ENCODE assay signal across 19 cellular contexts in genomic region chr7:73447121-73447520, GRCh38. TPM values are rescaled to one million over a fixed set of nuclear protein-coding genes. Genes with fewer than 3 reads are reported as not detected.
DNase-seq lines count a peak whose midpoint lies in the region; ATAC-seq and TF ChIP-seq lines count a peak whose summit lies in the region.
"Had no signal": no experiment of that assay in that cellular context is flagged by ENCODE, and none has a peak within 500 bp of the region (broad histone marks: within the 10 kb centered on the region; RNA-seq: fewer than 3 reads in every experiment).

No MANE protein-coding gene starts in this region.

- no peak overlapping the region for H3K4me3 Mint-ChIP-seq in activated CD8-positive, alpha-beta memory T cell treated with anti-CD3 and anti-CD28 coated beads, Interleukin-2, amount 10 ng/mL, durations not matched to agents 7 days and 5 days
- H3K4me3 Mint-ChIP-seq in CD4-positive, CD25-positive, alpha-beta regulatory T cell, result no peak overlapping the region
- no peak overlapping the region for H3K4me3 Mint-ChIP-seq in nephron

- no peak overlapping the region for H3K4me3 ChIP-seq in CD4-positive, CD25-positive, alpha-beta regulatory T cell (ENCODE audit: low read depth, low read length)
- no peak overlapping the region for H3K4me3 ChIP-seq in Karpas-422 (ENCODE audit: low read length)
- H3K4me3 ChIP-seq: BLaER1 treated with 17β-estradiol and CSF1 and Interleukin-3, amounts not matched to agents 10 nM and 100 nM; K562 had no signal

- no peak overlapping the region for H2AFZ ChIP-seq in Karpas-422 (ENCODE audit: low read length)

- H3K9me3 Mint-ChIP-seq in activated CD8-positive, alpha-beta memory T cell treated with anti-CD3 and anti-CD28 coated beads, Interleukin-2, amount 10 ng/mL, durations not matched to agents 7 days and 5 days (ENCODE audit: low read depth), result no peaks in the 10 kb centered on the region
- no peaks in the 10 kb centered on the region for H3K9me3 Mint-ChIP-seq in CD4-positive, CD25-positive, alpha-beta regulatory T cell
- H3K9me3 Mint-ChIP-seq in nephron, result no peaks in the 10 kb centered on the region

- H3K27me3 ChIP-seq in CD4-positive, CD25-positive, alpha-beta regulatory T cell (ENCODE audit: control insufficient read depth, insufficient read depth, low read length), result no peaks in the 10 kb centered on the region
- no peaks in the 10 kb centered on the region for H3K27me3 ChIP-seq in Karpas-422 (ENCODE audit: low read length)
- H3K27me3 ChIP-seq: BLaER1 treated with 17β-estradiol and CSF1 and Interleukin-3, amounts not matched to agents 10 nM and 100 nM had no signal

- peaks cover 91% of the 10 kb centered on the region for H3K36me3 ChIP-seq in CD4-positive, CD25-positive, alpha-beta regulatory T cell (ENCODE audit: control insufficient read depth, insufficient read depth, low read length)
- peaks cover 78% of the 10 kb centered on the region for H3K36me3 ChIP-seq in Karpas-422 (ENCODE audit: insufficient read depth, low read length)

- no peaks in the 10 kb centered on the region for H3K4me1 ChIP-seq in CD4-positive, CD25-positive, alpha-beta regulatory T cell (ENCODE audit: control insufficient read depth, insufficient read depth, low read length, poor library complexity, severe bottlenecking)
- no peaks in the 10 kb centered on the region for H3K4me1 ChIP-seq in Karpas-422 (ENCODE audit: low read length)

- H4K20me1 ChIP-seq in Karpas-422 (ENCODE audit: insufficient read depth, low read depth, low read length), result peaks cover 39% of the 10 kb centered on the region

- H3K27ac Mint-ChIP-seq in activated CD8-positive, alpha-beta memory T cell treated with anti-CD3 and anti-CD28 coated beads, Interleukin-2, amount 10 ng/mL, durations not matched to agents 7 days and 5 days, result peak overlapping the region; percentile 69
- peak overlapping the region in 2 of 3 donors; percentile 50 to 70 for H3K27ac Mint-ChIP-seq in CD4-positive, CD25-positive, alpha-beta regulatory T cell
- H3K27ac Mint-ChIP-seq in nephron, result peak overlapping the region; percentile 35 to 87 (median 77)

- peaks cover 24% of the 10 kb centered on the region for H3K4me1 Mint-ChIP-seq in activated CD8-positive, alpha-beta memory T cell treated with anti-CD3 and anti-CD28 coated beads, Interleukin-2, amount 10 ng/mL, durations not matched to agents 7 days and 5 days
- H3K4me1 Mint-ChIP-seq in CD4-positive, CD25-positive, alpha-beta regulatory T cell, result peaks cover 6 to 21% (median 11%) of the 10 kb centered on the region in 4 donors
- peaks cover 51% of the 10 kb centered on the region for H3K4me1 Mint-ChIP-seq in nephron

- no peak for DNase-seq in activated CD8-positive, alpha-beta memory T cell treated with anti-CD3 and anti-CD28 coated beads, Interleukin-2, amount 10 ng/mL, durations not matched to agents 7 days and 5 days
- no peak for DNase-seq in activated CD8-positive, alpha-beta memory T cell treated with anti-CD3 and anti-CD28 coated beads, Interleukin-2, amount 50 U/mL, for 48 hours
- DNase-seq in CD4-positive, CD25-positive, alpha-beta regulatory T cell, result no peak
- DNase-seq in caudate nucleus (lab: John Stamatoyannopoulos, UW) (no peak), Karpas-422 (no peak)
- DNase-seq: 8988T, NCI-H1092, NCI-H1436, NCI-H187 treated with DMSO at 0.1 percent for 48 hours, NCI-H2107, NCI-H446 treated with DMSO at 0.1 percent for 48 hours, NCI-H526 treated with DMSO at 0.1 percent for 48 hours, OCI-M1 had no signal

- no peak overlapping the region for H3K4me2 ChIP-seq in Karpas-422 (ENCODE audit: low read depth, low read length, poor library complexity, severe bottlenecking)
- H3K4me2 ChIP-seq: BLaER1 treated with 17β-estradiol and CSF1 and Interleukin-3, amounts not matched to agents 10 nM and 100 nM had no signal

- no peak overlapping the region for H3K9ac ChIP-seq in Karpas-422 (ENCODE audit: low read length)
- H3K9ac ChIP-seq: BLaER1 treated with 17β-estradiol and CSF1 and Interleukin-3, amounts not matched to agents 10 nM and 100 nM had no signal

- no peak for ATAC-seq in activated CD8-positive, alpha-beta memory T cell treated with anti-CD3 and anti-CD28 coated beads, Interleukin-2, amount 10 ng/mL, durations not matched to agents 7 days and 5 days
- ATAC-seq in CD4-positive, CD25-positive, alpha-beta regulatory T cell (ENCODE audit: low read depth in 2 of 2), result no peak
- no peak for ATAC-seq in HG02798 (IDR thresholded peaks at IDR 0.05; ENCODE audit: poor library complexity, unreplicated experiment)
- no peak for ATAC-seq in HG03175 (IDR thresholded peaks at IDR 0.05; ENCODE audit: unreplicated experiment)
- ATAC-seq: HCT116, K562 had no signal

- CTCF ChIA-PET in activated CD8-positive, alpha-beta memory T cell treated with anti-CD3 and anti-CD28 coated beads, Interleukin-2, amount 10 ng/mL, durations not matched to agents 7 days and 5 days (lab: Charles Lee), result interaction anchor here (1.4 kb wide), 1 partner anchor 32 kb away, joined by 3 read pairs; no protein-coding TSS in a partner anchor

- no peak overlapping the region for H3K27ac ChIP-seq in CD4-positive, CD25-positive, alpha-beta regulatory T cell (ENCODE audit: insufficient read depth, low read length, poor library complexity, severe bottlenecking)
- H3K27ac ChIP-seq in caudate nucleus (ENCODE audit: low read depth, low read length) (peak overlapping the region; percentile 0), Karpas-422 (ENCODE audit: low read length) (no peak overlapping the region)
- H3K27ac ChIP-seq: BLaER1 treated with 17β-estradiol and CSF1 and Interleukin-3, amounts not matched to agents 10 nM and 100 nM had no signal

- H3K9me3 ChIP-seq in CD4-positive, CD25-positive, alpha-beta regulatory T cell (ENCODE audit: control insufficient read depth in 2 of 2, low read length in 2 of 2), result no peaks in the 10 kb centered on the region
- no peaks in the 10 kb centered on the region for H3K9me3 ChIP-seq in Karpas-422 (ENCODE audit: low read length)
- H3K9me3 ChIP-seq: BLaER1 treated with 17β-estradiol and CSF1 and Interleukin-3, amounts not matched to agents 10 nM and 100 nM had no signal

- no peaks in the 10 kb centered on the region for H3K27me3 Mint-ChIP-seq in activated CD8-positive, alpha-beta memory T cell treated with anti-CD3 and anti-CD28 coated beads, Interleukin-2, amount 10 ng/mL, durations not matched to agents 7 days and 5 days
- H3K27me3 Mint-ChIP-seq in CD4-positive, CD25-positive, alpha-beta regulatory T cell, result no peaks in the 10 kb centered on the region
- no peaks in the 10 kb centered on the region for H3K27me3 Mint-ChIP-seq in nephron (ENCODE audit: low read depth)

- no peaks in the 10 kb centered on the region for H3K9me2 ChIP-seq in Karpas-422 (replicated peaks; ENCODE audit: insufficient read depth, low read length)

- peaks cover 11% of the 10 kb centered on the region; the same call in 1 of the 2 replicates for H3K79me2 ChIP-seq in Karpas-422 (ENCODE audit: low read length)

- H3K36me3 Mint-ChIP-seq in activated CD8-positive, alpha-beta memory T cell treated with anti-CD3 and anti-CD28 coated beads, Interleukin-2, amount 10 ng/mL, durations not matched to agents 7 days and 5 days, result peaks cover 77% of the 10 kb centered on the region
- peaks cover 59% of the 10 kb centered on the region for H3K36me3 Mint-ChIP-seq in CD4-positive, CD25-positive, alpha-beta regulatory T cell
- H3K36me3 Mint-ChIP-seq in nephron (ENCODE audit: low read depth), result peaks cover 95% of the 10 kb centered on the region

- no peak for TF ChIP-seq CTCF in nephron (IDR thresholded peaks at IDR 0.05; ENCODE audit: unreplicated experiment in 3 of 3)

RNA-seq across cellular contexts. Expression of gene FZD9, which starts 13.5 kb away (rescaled TPM):
- total RNA-seq in activated CD8-positive, alpha-beta memory T cell treated with anti-CD3 and anti-CD28 coated beads, Interleukin-2, amount 10 ng/mL, durations not matched to agents 7 days and 5 days, result not detected
- not detected for total RNA-seq in CD4-positive, CD25-positive, alpha-beta regulatory T cell
- polyA plus RNA-seq in CD4-positive, CD25-positive, alpha-beta regulatory T cell, result under 1 TPM in 2 of 4 donors, not detected in 2; 0.13 to 0.15 TPM
- not detected in 2 replicates for total RNA-seq in Karpas-422 (2014; rRNA removed; shearing (Covaris generic); ENCODE audit: low replicate concordance)
